Comparison of ENCODE assay signal across 17 cellular contexts in the genomic region with DNA sequence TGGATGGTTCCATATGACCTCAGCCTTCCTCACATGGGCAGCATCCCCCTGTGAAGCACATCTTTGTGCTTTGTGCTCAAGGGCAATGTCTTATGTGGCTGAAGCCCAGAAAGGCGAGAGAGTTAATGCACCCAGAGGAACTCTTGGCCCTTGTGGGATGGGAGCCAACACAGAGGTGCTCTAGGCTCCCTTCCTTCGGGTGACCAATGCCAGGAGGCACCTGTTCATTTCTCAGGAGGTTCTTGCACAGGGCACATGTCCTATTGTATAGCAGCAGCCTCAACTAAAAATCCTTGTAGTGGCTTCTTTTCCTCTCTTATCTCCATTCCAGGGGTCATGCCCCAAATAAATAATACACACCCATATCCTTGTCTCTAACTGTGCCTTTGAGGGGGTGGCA.
DNase-seq lines count a peak whose midpoint lies in the region; ATAC-seq and TF ChIP-seq lines count a peak whose summit lies in the region.
"Had no signal": no experiment of that assay in that cellular context is flagged by ENCODE, and none has a peak within 500 bp of the region (broad histone marks: within the 10 kb centered on the region; RNA-seq: fewer than 3 reads in every experiment).

No MANE protein-coding gene starts in this region.

- no peak overlapping the region for H2AFZ ChIP-seq in trophoblast cell (ENCODE audit: insufficient read depth, low read length, poor library complexity)

- no peak overlapping the region for H3K4ac ChIP-seq in trophoblast cell (ENCODE audit: low read depth, low read length)

- no peak overlapping the region for H4K91ac ChIP-seq in trophoblast cell (ENCODE audit: low read depth, low read length)

- H3K79me1 ChIP-seq in trophoblast cell (ENCODE audit: low read length), result no peaks in the 10 kb centered on the region

- H3K18ac ChIP-seq in trophoblast cell (ENCODE audit: low read length), result no peak overlapping the region

- peak; percentile 88 to 95 (median 91) for DNase-seq in body of pancreas
- DNase-seq in endodermal cell, result peak; percentile 17
- DNase-seq in trophoblast cell, result no peak
- DNase-seq in activated CD4-positive, CD25-positive, alpha-beta regulatory T cell treated with anti-CD3 and anti-CD28 coated beads, Interleukin-2, amount 50 U/mL, for 72 hours, result no peak
- DNase-seq in NCI-H69 (lab: John Stamatoyannopoulos, UW), result no peak
- DNase-seq: Caco-2; CD4-positive, CD25-positive, alpha-beta regulatory T cell; CD8-positive, alpha-beta T cell; DMS153; DND-41; GOT3; H7; HCEC 1CT had no signal

- H3K9me3 ChIP-seq in body of pancreas, result no peaks in the 10 kb centered on the region
- H3K9me3 ChIP-seq in endodermal cell (ENCODE audit: control insufficient read depth, low read length), result no peaks in the 10 kb centered on the region
- H3K9me3 ChIP-seq in trophoblast cell (ENCODE audit: insufficient read depth, low read depth, low read length), result peaks cover 3% of the 10 kb centered on the region
- H3K9me3 ChIP-seq: BLaER1, Caco-2 had no signal

- no peak overlapping the region for H4K12ac ChIP-seq in trophoblast cell (ENCODE audit: low read depth, low read length)

- no peak overlapping the region for H2AK5ac ChIP-seq in trophoblast cell (ENCODE audit: low read length)

- H3K9ac ChIP-seq in endodermal cell (ENCODE audit: extremely low read depth, low read length, poor library complexity, severe bottlenecking) (no peak overlapping the region), trophoblast cell (ENCODE audit: low read length) (no peak overlapping the region)
- H3K9ac ChIP-seq: BLaER1 had no signal

- H3K4me1 ChIP-seq in body of pancreas (peaks cover 29% of the 10 kb centered on the region), endodermal cell (ENCODE audit: control insufficient read depth, insufficient read depth, low read length) (no peaks in the 10 kb centered on the region), trophoblast cell (ENCODE audit: control insufficient read depth in 1 of 2, insufficient read depth in 2 of 2, low read length in 2 of 2) (no peaks in the 10 kb centered on the region)
- H3K4me1 ChIP-seq: Caco-2 had no signal

- H3K27ac ChIP-seq in body of pancreas (peak overlapping the region in 2 of 4 donors; percentile 21 to 43), endodermal cell (ENCODE audit: low read depth, low read length) (no peak overlapping the region), trophoblast cell (ENCODE audit: low read depth, low read length) (no peak overlapping the region)
- H3K27ac ChIP-seq: BLaER1, C4-2B had no signal

- H3K4me3 Mint-ChIP-seq in endodermal cell, result no peak overlapping the region
- H3K4me3 Mint-ChIP-seq: B cell; CD4-positive, CD25-positive, alpha-beta regulatory T cell; CD8-positive, alpha-beta T cell had no signal

- no peak overlapping the region for H3K14ac ChIP-seq in trophoblast cell (ENCODE audit: low read length)

- H2BK5ac ChIP-seq in trophoblast cell (ENCODE audit: low read depth, low read length, poor library complexity), result no peak overlapping the region

- no peak overlapping the region for H3K27ac Mint-ChIP-seq in endodermal cell
- H3K27ac Mint-ChIP-seq: B cell; CD8-positive, alpha-beta T cell had no signal

- H3K36me3 ChIP-seq in body of pancreas (replicated peaks in 1 of 2; ENCODE audit: insufficient read depth in 1 of 2, low read depth in 2 of 2), result no peaks in the 10 kb centered on the region
- no peaks in the 10 kb centered on the region for H3K36me3 ChIP-seq in endodermal cell (ENCODE audit: control insufficient read depth, insufficient read depth, low read length)
- H3K36me3 ChIP-seq in trophoblast cell (ENCODE audit: control insufficient read depth in 1 of 2, insufficient read depth in 2 of 2, low read length in 2 of 2), result no peaks in the 10 kb centered on the region
- H3K36me3 ChIP-seq: BLaER1 had no signal

- no peak overlapping the region for H4K8ac ChIP-seq in trophoblast cell (ENCODE audit: low read depth, low read length)

- WGBS in body of pancreas, 2 donors, result 28 to 40% methylated on average over 2 of the region's 2 CpGs
- WGBS in endodermal cell (ENCODE audit: insufficient coverage in 1 of 2, insufficient read length in 1 of 2), 2 experiments, result 84 to 100% methylated on average over 1 to 2 of the region's 2 CpGs
- no CpG with 5 or more reads among the region's 2 CpGs for WGBS in trophoblast cell (ENCODE audit: extremely low coverage, insufficient coverage, insufficient read length)

- H3K79me2 ChIP-seq in trophoblast cell (ENCODE audit: control insufficient read depth, insufficient read depth, low read length, poor library complexity), result no peaks in the 10 kb centered on the region

- no peak for TF ChIP-seq POLR2A in body of pancreas (IDR thresholded peaks at IDR 0.05)

- no peaks in the 10 kb centered on the region for H3K36me3 Mint-ChIP-seq in endodermal cell (ENCODE audit: low read depth)
- H3K36me3 Mint-ChIP-seq: CD4-positive, CD25-positive, alpha-beta regulatory T cell; CD8-positive, alpha-beta T cell had no signal

- H2BK120ac ChIP-seq in trophoblast cell (ENCODE audit: insufficient read depth, low read length, poor library complexity), result no peak overlapping the region

- H3K4me3 ChIP-seq in body of pancreas, result no peak overlapping the region
- H3K4me3 ChIP-seq in endodermal cell (ENCODE audit: low read length), result no peak overlapping the region
- peak overlapping the region; percentile 27 for H3K4me3 ChIP-seq in trophoblast cell (ENCODE audit: low read depth, low read length)
- H3K4me3 ChIP-seq: BLaER1 had no signal

- H3K27me3 Mint-ChIP-seq in endodermal cell (ENCODE audit: insufficient read depth), result peaks cover 35% of the 10 kb centered on the region
- H3K27me3 Mint-ChIP-seq: B cell; CD4-positive, CD25-positive, alpha-beta regulatory T cell had no signal

- no peak overlapping the region for H3K4me2 ChIP-seq in trophoblast cell (ENCODE audit: low read length)
- H3K4me2 ChIP-seq: BLaER1 had no signal

- peak; percentile 89 for ATAC-seq in body of pancreas
- ATAC-seq in GM21825 (IDR thresholded peaks at IDR 0.05; ENCODE audit: unreplicated experiment), result no peak
- ATAC-seq: CD8-positive, alpha-beta T cell had no signal

- no peaks in the 10 kb centered on the region for H3K9me3 Mint-ChIP-seq in endodermal cell

- no peaks in the 10 kb centered on the region for H3K4me1 Mint-ChIP-seq in endodermal cell
- H3K4me1 Mint-ChIP-seq: B cell; CD4-positive, CD25-positive, alpha-beta regulatory T cell had no signal

- no peaks in the 10 kb centered on the region for H3K27me3 ChIP-seq in body of pancreas
- peaks cover 16% of the 10 kb centered on the region for H3K27me3 ChIP-seq in endodermal cell (ENCODE audit: control insufficient read depth, insufficient read depth, low read length, poor library complexity, severe bottlenecking)
- H3K27me3 ChIP-seq in trophoblast cell (ENCODE audit: insufficient read depth, low read length), result no peaks in the 10 kb centered on the region
- H3K27me3 ChIP-seq: BLaER1 had no signal

- intact Hi-C loops in body of pancreas (cut with DNase I), result no loop called here

- no peak overlapping the region for H3K23ac ChIP-seq in trophoblast cell (ENCODE audit: low read length)

- TF ChIP-seq CTCF in body of pancreas (IDR thresholded peaks at IDR 0.05) (no peak), endodermal cell (conservative IDR thresholded peaks at IDR 0.05) (no peak)

- no peak overlapping the region for H2BK12ac ChIP-seq in trophoblast cell (ENCODE audit: low read length)

Comparison
In these comparisons a context has a peak if more than half of its experiments do, and no peak if none do; other contexts are left out.
1. DNase-seq: peak in body of pancreas (4 of 4) and endodermal cell (single experiment); none in trophoblast cell (0 of 2), activated CD4-positive, CD25-positive, alpha-beta regulatory T cell treated with anti-CD3 and anti-CD28 coated beads, Interleukin-2, amount 50 U/mL, for 72 hours (single experiment) and NCI-H69 (single experiment).